ENCODE assay signal across 11 cellular contexts in the genomic region with DNA sequence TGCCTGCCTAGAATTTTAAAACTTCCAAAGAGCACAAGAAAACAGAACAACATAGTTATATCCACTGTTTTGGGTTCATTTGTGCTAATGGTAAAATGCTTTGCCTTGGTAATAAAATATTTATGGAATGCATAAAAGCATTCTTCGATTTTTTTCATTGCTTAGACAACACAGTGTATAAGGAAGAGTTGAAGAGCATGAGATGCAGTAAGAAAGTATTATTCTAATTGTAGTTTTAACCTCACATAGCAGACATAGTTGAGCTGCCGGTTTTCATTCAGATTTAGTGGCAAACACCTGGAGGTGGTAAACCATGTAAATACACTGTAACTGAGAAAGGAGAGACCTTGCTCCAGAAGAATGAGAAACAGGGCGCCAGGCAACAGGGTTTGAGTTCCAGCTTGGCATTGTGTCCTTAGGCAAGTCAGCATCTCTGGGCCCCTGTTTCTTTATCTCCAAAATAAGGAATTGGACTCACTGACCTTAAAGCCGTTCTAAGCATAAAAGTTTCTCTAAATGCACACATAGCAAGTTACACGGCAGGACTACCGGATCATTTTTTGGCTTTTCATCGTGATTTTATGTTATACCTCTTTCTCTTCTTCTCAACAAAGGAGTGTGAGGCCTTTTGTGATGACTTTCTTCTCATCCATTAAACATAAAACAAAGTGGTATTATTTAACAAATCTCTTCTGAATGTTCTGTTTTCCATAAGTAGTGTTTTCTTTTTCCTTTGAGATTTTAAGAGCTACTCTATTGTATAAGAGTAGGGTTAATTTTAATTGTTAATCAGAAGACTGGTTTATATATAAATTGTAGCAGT. TPM values are rescaled to one million over a fixed set of nuclear protein-coding genes. Genes with fewer than 3 reads are reported as not detected.
A peak's percentile ranks its signal among the peaks of the same experiment; 100 is the strongest.
DNase-seq lines count a peak whose midpoint lies in the region; ATAC-seq and TF ChIP-seq lines count a peak whose summit lies in the region.
"Had no signal": no experiment of that assay in that cellular context is flagged by ENCODE, and none has a peak within 500 bp of the region (broad histone marks: within the 10 kb centered on the region; RNA-seq: fewer than 3 reads in every experiment).

No MANE protein-coding gene starts in this region.

- H3K4me3 ChIP-seq in cardiac muscle cell (peak overlapping the region; percentile 16), astrocyte of the cerebellum (ENCODE audit: low read depth, low read length) (no peak overlapping the region), subcutaneous abdominal adipose tissue (ENCODE audit: low read depth in 1 of 5, low read length in 5 of 5) (peak overlapping the region in 3 of 5 donors; percentile 26 to 45 (median 33))
- H3K4me3 ChIP-seq: BLaER1 had no signal

- no peak for ATAC-seq in HG03457 (IDR thresholded peaks at IDR 0.05; ENCODE audit: unreplicated experiment)
- ATAC-seq: esophagus mucosa had no signal

- H3K4me1 ChIP-seq in cardiac muscle cell (ENCODE audit: low read depth) (peaks cover 90% of the 10 kb centered on the region), subcutaneous abdominal adipose tissue (ENCODE audit: control insufficient read depth in 5 of 5, insufficient read depth in 5 of 5, low read length in 5 of 5) (peaks cover 0 to 90% (median 74%) of the 10 kb centered on the region in 5 donors)

- H3K36me3 ChIP-seq in cardiac muscle cell (no peaks in the 10 kb centered on the region), subcutaneous abdominal adipose tissue (ENCODE audit: control insufficient read depth in 5 of 5, insufficient read depth in 5 of 5, low read length in 5 of 5) (peaks cover 0 to 4% (median 0%) of the 10 kb centered on the region in 5 donors)
- H3K36me3 ChIP-seq: BLaER1 had no signal

- DNase-seq in cardiac muscle cell (ENCODE audit: low read depth in 1 of 2, low spot score in 1 of 2) (peak in 1 of 2 donors; percentile 42), cardiac septum (ENCODE audit: low spot score) (no peak), astrocyte of the cerebellum (ENCODE audit: low read depth) (peak; percentile 61), iPS-NIHi11 (ENCODE audit: low spot score) (peak; percentile 33), NCI-H2196 (lab: John Stamatoyannopoulos, UW; ENCODE audit: unreplicated experiment) (no peak), dermis blood vessel endothelial cell (no peak)
- DNase-seq: SHP77 had no signal

- TF ChIP-seq CTCF in cardiac muscle cell (IDR thresholded peaks at IDR 0.05; ENCODE audit: low read depth, low read length) (no peak), astrocyte of the cerebellum (IDR thresholded peaks at IDR 0.05; ENCODE audit: low read depth, low read length, missing control alignments) (no peak)

- no peaks in the 10 kb centered on the region for H3K9me3 ChIP-seq in cardiac muscle cell (ENCODE audit: low read depth)
- H3K9me3 ChIP-seq in subcutaneous abdominal adipose tissue (ENCODE audit: control insufficient read depth in 5 of 5, low read length in 5 of 5) = no peaks in the 10 kb centered on the region

- intact Hi-C loops in cardiac septum (cut with DNase I) = loop anchor here (10.0 kb wide), 1 partner anchor 165 kb away; a partner anchor contains a TSS

- in situ Hi-C loops in astrocyte of the cerebellum (cut with HindIII; ENCODE audit: low sequenced_read_pairs) = loop anchor here (25.0 kb wide), 1 partner anchor 162 kb away; no protein-coding TSS in a partner anchor

- H3K27ac ChIP-seq in cardiac muscle cell (peak overlapping the region; percentile 93), subcutaneous abdominal adipose tissue (ENCODE audit: low read depth, low read length) (peak overlapping the region; percentile 95)
- H3K27ac ChIP-seq: BLaER1 had no signal

- peak overlapping the region in 4 of 5 donors; percentile 13 to 60 (median 29) for H3K9ac ChIP-seq in subcutaneous abdominal adipose tissue (ENCODE audit: low read length in 5 of 5)
- H3K9ac ChIP-seq: BLaER1 had no signal

- no peaks in the 10 kb centered on the region for H3K27me3 ChIP-seq in cardiac muscle cell
- no peaks in the 10 kb centered on the region for H3K27me3 ChIP-seq in subcutaneous abdominal adipose tissue (ENCODE audit: control insufficient read depth in 5 of 5, insufficient read depth in 4 of 5, low read length in 5 of 5)
- H3K27me3 ChIP-seq: BLaER1 had no signal

RNA-seq across cellular contexts. Expression of a gene that starts 7.9 kb away (rescaled TPM):
- total RNA-seq in cardiac muscle cell (183 and 199 TPM in 2 replicates), cardiac septum (327 TPM), dermis blood vessel endothelial cell (144 and 149 TPM in 2 replicates)
- 327 and 344 TPM in 2 replicates for polyA plus RNA-seq in cardiac muscle cell

Comparison
In these comparisons a context has a peak if more than half of its experiments do, and no peak if none do; other contexts are left out.
1. DNase-seq: peak in astrocyte of the cerebellum (single experiment) and iPS-NIHi11 (single experiment); none in cardiac septum (single experiment), NCI-H2196 (single experiment) and dermis blood vessel endothelial cell (single experiment).